ENCODE assay signal across 12 cellular contexts in genomic region chr10:22620929-22621328, GRCh38.
DNase-seq lines count a peak whose midpoint lies in the region; ATAC-seq lines count a peak whose summit lies in the region.
"Had no signal": no experiment of that assay in that cellular context is flagged by ENCODE, and none has a peak within 500 bp of the region (broad histone marks: within the 10 kb centered on the region; RNA-seq: fewer than 3 reads in every experiment).

No MANE protein-coding gene starts in this region.

- intact Hi-C loops in right cardiac atrium (cut with DNase I), result no loop called here

- H3K9me3 Mint-ChIP-seq in activated T-cell treated with anti-CD3 and anti-CD28 coated beads, Interleukin-2, amount 50 U/mL, for 24 hours, result peaks cover 4% of the 10 kb centered on the region
- no peaks in the 10 kb centered on the region for H3K9me3 Mint-ChIP-seq in activated T-cell treated with anti-CD3 and anti-CD28 coated beads, Interleukin-2, amount 50 U/mL, for 4 hours
- no peaks in the 10 kb centered on the region for H3K9me3 Mint-ChIP-seq in activated naive CD8-positive, alpha-beta T cell treated with anti-CD3 and anti-CD28 coated beads, Interleukin-2, amount 50 U/mL, for 24 hours

- DNase-seq in activated T-cell treated with anti-CD3 and anti-CD28 coated beads, Interleukin-2, amount 50 U/mL, for 24 hours, result no peak
- no peak for DNase-seq in activated T-cell treated with anti-CD3 and anti-CD28 coated beads, Interleukin-2, amount 50 U/mL, for 4 hours
- no peak for DNase-seq in activated naive CD8-positive, alpha-beta T cell treated with anti-CD3 and anti-CD28 coated beads, Interleukin-2, amount 50 U/mL, for 24 hours
- DNase-seq in right cardiac atrium (no peak), substantia nigra (lab: John Stamatoyannopoulos, UW) (no peak), inferior parietal cortex (ENCODE audit: extremely low spot score) (no peak), left lobe of liver (ENCODE audit: low spot score) (no peak)
- DNase-seq: cortex of kidney; NCI-H1417; NK-92 treated with Interleukin-12 subunit alpha and Interleukin-12 subunit beta, amount 100 ng/mL, for 24 hours; T-helper 9 cell had no signal

- H3K36me3 Mint-ChIP-seq in activated T-cell treated with anti-CD3 and anti-CD28 coated beads, Interleukin-2, amount 50 U/mL, for 24 hours (ENCODE audit: low read depth), result peaks cover 30% of the 10 kb centered on the region
- peaks cover 13% of the 10 kb centered on the region for H3K36me3 Mint-ChIP-seq in activated T-cell treated with anti-CD3 and anti-CD28 coated beads, Interleukin-2, amount 50 U/mL, for 4 hours (ENCODE audit: insufficient read depth)
- peaks cover 3% of the 10 kb centered on the region for H3K36me3 Mint-ChIP-seq in activated naive CD8-positive, alpha-beta T cell treated with anti-CD3 and anti-CD28 coated beads, Interleukin-2, amount 50 U/mL, for 24 hours (ENCODE audit: low read depth)

- H3K27ac Mint-ChIP-seq in activated T-cell treated with anti-CD3 and anti-CD28 coated beads, Interleukin-2, amount 50 U/mL, for 24 hours, result peak overlapping the region; percentile 86
- peak overlapping the region; percentile 43 for H3K27ac Mint-ChIP-seq in activated naive CD8-positive, alpha-beta T cell treated with anti-CD3 and anti-CD28 coated beads, Interleukin-2, amount 50 U/mL, for 24 hours

- no peak overlapping the region for H3K4me3 ChIP-seq in right cardiac atrium (ENCODE audit: low read length)

- H3K9me3 ChIP-seq in right cardiac atrium (ENCODE audit: control insufficient read depth, low read length), result no peaks in the 10 kb centered on the region

- peaks cover 96% of the 10 kb centered on the region for H3K4me1 Mint-ChIP-seq in activated T-cell treated with anti-CD3 and anti-CD28 coated beads, Interleukin-2, amount 50 U/mL, for 24 hours (ENCODE audit: low read depth)
- peaks cover 96% of the 10 kb centered on the region for H3K4me1 Mint-ChIP-seq in activated T-cell treated with anti-CD3 and anti-CD28 coated beads, Interleukin-2, amount 50 U/mL, for 4 hours (ENCODE audit: low read depth)
- H3K4me1 Mint-ChIP-seq in activated naive CD8-positive, alpha-beta T cell treated with anti-CD3 and anti-CD28 coated beads, Interleukin-2, amount 50 U/mL, for 24 hours, result peaks cover 94% of the 10 kb centered on the region

- H3K4me1 ChIP-seq in right cardiac atrium (ENCODE audit: control insufficient read depth, insufficient read depth, low read length), result peaks cover 21% of the 10 kb centered on the region

- no peak overlapping the region for H3K4me3 Mint-ChIP-seq in activated T-cell treated with anti-CD3 and anti-CD28 coated beads, Interleukin-2, amount 50 U/mL, for 24 hours
- no peak overlapping the region for H3K4me3 Mint-ChIP-seq in activated T-cell treated with anti-CD3 and anti-CD28 coated beads, Interleukin-2, amount 50 U/mL, for 4 hours
- no peak overlapping the region for H3K4me3 Mint-ChIP-seq in activated naive CD8-positive, alpha-beta T cell treated with anti-CD3 and anti-CD28 coated beads, Interleukin-2, amount 50 U/mL, for 24 hours

- WGBS in right cardiac atrium, result 51% methylated on average over 3 of the region's 3 CpGs

- no peak for ATAC-seq in activated T-cell treated with anti-CD3 and anti-CD28 coated beads, Interleukin-2, amount 50 U/mL, for 4 hours
- no peak for ATAC-seq in activated naive CD8-positive, alpha-beta T cell treated with anti-CD3 and anti-CD28 coated beads, Interleukin-2, amount 50 U/mL, for 24 hours
- no peak for ATAC-seq in right cardiac atrium
- no peak for ATAC-seq in left lobe of liver
- no peak for ATAC-seq in GM18519 (IDR thresholded peaks at IDR 0.05; ENCODE audit: low FRiP score, unreplicated experiment)

- no peaks in the 10 kb centered on the region for H3K27me3 Mint-ChIP-seq in activated T-cell treated with anti-CD3 and anti-CD28 coated beads, Interleukin-2, amount 50 U/mL, for 24 hours
- H3K27me3 Mint-ChIP-seq in activated T-cell treated with anti-CD3 and anti-CD28 coated beads, Interleukin-2, amount 50 U/mL, for 4 hours (ENCODE audit: low read depth), result no peaks in the 10 kb centered on the region
- H3K27me3 Mint-ChIP-seq in activated naive CD8-positive, alpha-beta T cell treated with anti-CD3 and anti-CD28 coated beads, Interleukin-2, amount 50 U/mL, for 24 hours, result no peaks in the 10 kb centered on the region

- H3K27ac ChIP-seq in right cardiac atrium (ENCODE audit: low read length) (peak overlapping the region; percentile 69), substantia nigra (ENCODE audit: low read depth, low read length, poor library complexity, severe bottlenecking) (peak overlapping the region; percentile 86)

- H3K27me3 ChIP-seq in right cardiac atrium (ENCODE audit: control insufficient read depth, insufficient read depth), result no peaks in the 10 kb centered on the region
